In the genomic region with DNA sequence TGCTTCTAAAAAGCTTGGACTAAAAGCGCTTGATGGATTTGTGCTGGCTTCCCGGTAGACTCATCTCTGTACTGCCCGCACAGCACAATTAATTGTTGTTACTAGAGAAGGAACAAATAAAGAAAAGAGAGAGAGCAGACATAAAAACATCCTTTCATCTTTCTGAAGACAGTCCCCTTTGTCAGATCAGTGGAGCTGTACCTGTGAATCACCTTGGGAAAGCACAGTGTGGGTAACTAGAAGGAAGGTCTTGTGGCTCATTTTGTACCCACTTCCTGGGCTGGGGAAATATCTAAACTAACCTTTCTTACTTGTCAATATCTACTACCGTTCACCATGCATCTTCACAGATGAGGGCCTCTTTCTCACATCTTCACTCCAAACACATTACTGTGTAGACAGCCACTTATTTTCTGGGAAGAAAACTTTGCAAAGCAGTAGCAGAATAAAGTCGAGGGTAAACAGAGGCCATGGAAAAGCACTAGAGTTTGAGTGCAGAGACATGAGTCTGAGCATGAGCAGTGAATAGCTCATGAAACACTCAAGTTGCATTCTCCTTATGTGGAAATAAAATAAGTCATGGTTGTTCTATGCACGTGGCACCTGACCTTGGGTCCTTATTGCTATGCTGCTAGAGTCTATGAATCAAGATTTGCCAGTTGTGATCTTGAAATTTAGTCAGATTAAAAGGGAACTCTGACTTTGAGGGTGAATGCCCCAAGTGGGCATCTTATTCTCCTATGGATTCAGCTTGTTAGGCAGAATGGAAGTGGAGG, we compare ENCODE assay signal across 9 cellular contexts.
A peak's percentile ranks its signal among the peaks of the same experiment; 100 is the strongest.
DNase-seq lines count a peak whose midpoint lies in the region; ATAC-seq, FAIRE-seq and TF ChIP-seq lines count a peak whose summit lies in the region.
"Had no signal": no experiment of that assay in that cellular context is flagged by ENCODE, and none has a peak within 500 bp of the region (broad histone marks: within the 10 kb centered on the region; RNA-seq: fewer than 3 reads in every experiment).

No MANE protein-coding gene starts in this region.

- H3K4me1 ChIP-seq in body of pancreas (peaks cover 12% of the 10 kb centered on the region), kidney (ENCODE audit: control insufficient read depth in 1 of 2, insufficient read depth in 1 of 2, low read depth in 1 of 2, low read length in 2 of 2) (no peaks in the 10 kb centered on the region)

- H3K27ac ChIP-seq in KOPT-K1 (ENCODE audit: low read depth, low read length, poor library complexity, severe bottlenecking) (peak overlapping the region; percentile 59), body of pancreas (no peak overlapping the region), kidney (ENCODE audit: low read depth in 2 of 2, low read length in 2 of 2) (no peak overlapping the region)

- TF ChIP-seq POLR2A in body of pancreas (IDR thresholded peaks at IDR 0.05), result no peak

- no peak for TF ChIP-seq CTCF in body of pancreas (IDR thresholded peaks at IDR 0.05)
- TF ChIP-seq CTCF in kidney (IDR thresholded peaks at IDR 0.05; ENCODE audit: borderline replicate concordance, extremely low read depth, insufficient read depth), result no peak

- peak; percentile 87 for DNase-seq in activated CD4-positive, alpha-beta T cell treated with anti-CD3 and anti-CD28 coated beads, Interleukin-2, amount 10 ng/mL, durations not matched to agents 24 days and 14 days
- peak in 1 of 4 donors; percentile 51 for DNase-seq in body of pancreas
- peak; percentile 54 for DNase-seq in stimulated activated CD4-positive, alpha-beta T cell treated with anti-CD3 and anti-CD28 coated beads, Interleukin-1b, Interleukin-23, amount 100 ng/mL, for 48 hours
- DNase-seq in DMS 273 treated with DMSO at 0.1 percent for 48 hours (lab: John Stamatoyannopoulos, UW), result no peak
- DNase-seq in kidney, result no peak
- DNase-seq: NCI-H1092, NCI-H510A treated with DMSO at 0.1 percent for 48 hours had no signal

- H3K27ac Mint-ChIP-seq in activated CD4-positive, alpha-beta T cell treated with anti-CD3 and anti-CD28 coated beads, Interleukin-2, amount 10 ng/mL, durations not matched to agents 24 days and 14 days, result peak overlapping the region; percentile 90

- H3K36me3 Mint-ChIP-seq in activated CD4-positive, alpha-beta T cell treated with anti-CD3 and anti-CD28 coated beads, Interleukin-2, amount 10 ng/mL, durations not matched to agents 24 days and 14 days (ENCODE audit: low read depth), result peaks cover 28% of the 10 kb centered on the region

- peaks cover 13% of the 10 kb centered on the region for H3K9me3 Mint-ChIP-seq in activated CD4-positive, alpha-beta T cell treated with anti-CD3 and anti-CD28 coated beads, Interleukin-2, amount 10 ng/mL, durations not matched to agents 24 days and 14 days

- FAIRE-seq in kidney (lab: Jason Lieb, UNC), result no peak

- H3K9me3 ChIP-seq in KOPT-K1 (ENCODE audit: insufficient read depth, low read length, poor library complexity, severe bottlenecking) (no peaks in the 10 kb centered on the region), body of pancreas (no peaks in the 10 kb centered on the region), kidney (ENCODE audit: control insufficient read depth in 1 of 2, low read length in 2 of 2) (no peaks in the 10 kb centered on the region)

- no peaks in the 10 kb centered on the region for H3K27me3 ChIP-seq in body of pancreas

- H3K4me1 Mint-ChIP-seq in activated CD4-positive, alpha-beta T cell treated with anti-CD3 and anti-CD28 coated beads, Interleukin-2, amount 10 ng/mL, durations not matched to agents 24 days and 14 days, result peaks cover 48% of the 10 kb centered on the region

- WGBS in body of pancreas, 2 donors, result 79 to 82% methylated on average over 6 of the region's 6 CpGs

- ATAC-seq in body of pancreas (peak; percentile 39), HG03280 (IDR thresholded peaks at IDR 0.05; ENCODE audit: unreplicated experiment) (no peak)

- intact Hi-C loops in activated CD4-positive, alpha-beta T cell treated with anti-CD3 and anti-CD28 coated beads, Interleukin-2, amount 10 ng/mL, durations not matched to agents 24 days and 14 days (cut with micrococcal nuclease), result loop anchor here (1.0 to 5.0 kb wide), 10 partner anchors 14 to 594 kb away; no protein-coding TSS in a partner anchor
- intact Hi-C loops in body of pancreas (cut with DNase I) (no loop called here), kidney (cut with DNase I) (no loop called here)

- H3K27me3 Mint-ChIP-seq in activated CD4-positive, alpha-beta T cell treated with anti-CD3 and anti-CD28 coated beads, Interleukin-2, amount 10 ng/mL, durations not matched to agents 24 days and 14 days, result no peaks in the 10 kb centered on the region

- no peak overlapping the region for H3K9ac ChIP-seq in kidney (ENCODE audit: low read length in 2 of 2)

- no peak overlapping the region for H3K4me3 ChIP-seq in body of pancreas
- no peak overlapping the region for H3K4me3 ChIP-seq in kidney (ENCODE audit: low read length in 2 of 2)

- H3K36me3 ChIP-seq in KOPT-K1 (ENCODE audit: insufficient read depth, low read length), result no peaks in the 10 kb centered on the region
- no peaks in the 10 kb centered on the region for H3K36me3 ChIP-seq in body of pancreas (replicated peaks in 1 of 2; ENCODE audit: insufficient read depth in 1 of 2, low read depth in 2 of 2)
- H3K36me3 ChIP-seq in kidney (ENCODE audit: control insufficient read depth in 1 of 2, insufficient read depth in 2 of 2, low read length in 2 of 2), result no peaks in the 10 kb centered on the region

- H3K4me3 Mint-ChIP-seq in activated CD4-positive, alpha-beta T cell treated with anti-CD3 and anti-CD28 coated beads, Interleukin-2, amount 10 ng/mL, durations not matched to agents 24 days and 14 days, result peak overlapping the region; percentile 64

Comparison
In these comparisons a context has a peak if more than half of its experiments do, and no peak if none do; other contexts are left out.
1. DNase-seq: peak in activated CD4-positive, alpha-beta T cell treated with anti-CD3 and anti-CD28 coated beads, Interleukin-2, amount 10 ng/mL, durations not matched to agents 24 days and 14 days (single experiment) and stimulated activated CD4-positive, alpha-beta T cell treated with anti-CD3 and anti-CD28 coated beads, Interleukin-1b, Interleukin-23, amount 100 ng/mL, for 48 hours (single experiment); none in DMS 273 treated with DMSO at 0.1 percent for 48 hours (single experiment) and kidney (single experiment).